ENCODE assay signal across 2 cellular contexts in genomic region chr12:112121780-112122565, GRCh38.
TF ChIP-seq lines count a peak whose summit lies in the region.

No MANE protein-coding gene starts in this region.

TF ChIP-seq in H1, 55 proteins besides CTCF, POLR2A, EP300 and RAD21:
- TF ChIP-seq PHF8 (conservative IDR thresholded peaks at IDR 0.05; ENCODE audit: low read depth, low read length) (no peak), JUND (IDR thresholded peaks at IDR 0.05; ENCODE audit: low read length) (no peak), NRF1 (IDR thresholded peaks at IDR 0.05; ENCODE audit: low read depth, low read length) (no peak), TEAD4 (IDR thresholded peaks at IDR 0.05; ENCODE audit: low read depth, low read length) (no peak), BCL11A (IDR thresholded peaks at IDR 0.05; ENCODE audit: low read depth in 2 of 2, low read length in 2 of 2) (no peak), BACH1 (IDR thresholded peaks at IDR 0.05; ENCODE audit: low read length) (no peak), KDM4A (IDR thresholded peaks at IDR 0.05; ENCODE audit: low read depth, low read length, severe bottlenecking) (no peak), SIN3A (conservative IDR thresholded peaks at IDR 0.05 in 1 of 2, IDR thresholded peaks at IDR 0.05 in 1 of 2; ENCODE audit: low read depth in 1 of 2, low read length in 2 of 2) (no peak), CHD2 (IDR thresholded peaks at IDR 0.05; ENCODE audit: low read length) (no peak), SP4 (IDR thresholded peaks at IDR 0.05; ENCODE audit: low read length) (no peak), CHD1 (IDR thresholded peaks at IDR 0.05; ENCODE audit: low read depth, low read length) (no peak), E2F6 (IDR thresholded peaks at IDR 0.05) (no peak), RNF2 (IDR thresholded peaks at IDR 0.05; ENCODE audit: borderline replicate concordance, low read depth, low read length, missing control alignments, poor library complexity, severe bottlenecking) (no peak)
TF ChIP-seq in H1: peak in this region for 0.

TF ChIP-seq in GM12891, 5 proteins besides CTCF, POLR2A, EP300 and RAD21:
- TF ChIP-seq POLR2AphosphoS5 (IDR thresholded peaks at IDR 0.05; ENCODE audit: low read depth, low read length) (no peak), TAF1 (IDR thresholded peaks at IDR 0.05; ENCODE audit: low read depth, low read length) (no peak)
